Comparison of ENCODE assay signal across 13 cellular contexts in genomic region chr5:52760695-52761366, GRCh38. TPM values are rescaled to one million over a fixed set of nuclear protein-coding genes. Genes with fewer than 3 reads are reported as not detected.
DNase-seq lines count a peak whose midpoint lies in the region; ATAC-seq lines count a peak whose summit lies in the region.
"Had no signal": no experiment of that assay in that cellular context is flagged by ENCODE, and none has a peak within 500 bp of the region (broad histone marks: within the 10 kb centered on the region; RNA-seq: fewer than 3 reads in every experiment).

No MANE protein-coding gene starts in this region.

- H3K27me3 Mint-ChIP-seq in activated naive CD4-positive, alpha-beta T cell treated with anti-CD3 and anti-CD28 coated beads for 36 hours (ENCODE audit: low read depth): no peaks in the 10 kb centered on the region
- no peaks in the 10 kb centered on the region for H3K27me3 Mint-ChIP-seq in activated naive CD4-positive, alpha-beta T cell treated with anti-CD3 and anti-CD28 coated beads, Interleukin-2, amount 10 ng/mL, durations not matched to agents 7 days and 5 days
- H3K27me3 Mint-ChIP-seq in activated naive CD4-positive, alpha-beta T cell treated with anti-CD3 and anti-CD28 coated beads, Interleukin-2, amount 50 U/mL, for 24 hours: no peaks in the 10 kb centered on the region
- no peaks in the 10 kb centered on the region for H3K27me3 Mint-ChIP-seq in stimulated activated naive CD8-positive, alpha-beta T cell treated with anti-CD3 and anti-CD28 coated beads, Interleukin-15, Interleukin-2, amounts not matched to agents 100 ng/mL and 50 ng/mL, for 24 hours
- H3K27me3 Mint-ChIP-seq: dendritic cell treated with granulocyte-macrophage colony-stimulating factor and Interleukin-4, amounts not matched to agents 40 ng/mL and 50 ng/mL, for 4 days; memory B cell had no signal

- peaks cover 16% of the 10 kb centered on the region for H3K4me1 Mint-ChIP-seq in activated naive CD4-positive, alpha-beta T cell treated with anti-CD3 and anti-CD28 coated beads for 36 hours (ENCODE audit: low read depth)
- H3K4me1 Mint-ChIP-seq in activated naive CD4-positive, alpha-beta T cell treated with anti-CD3 and anti-CD28 coated beads, Interleukin-2, amount 10 ng/mL, durations not matched to agents 7 days and 5 days: no peaks in the 10 kb centered on the region
- peaks cover 33% of the 10 kb centered on the region for H3K4me1 Mint-ChIP-seq in activated naive CD4-positive, alpha-beta T cell treated with anti-CD3 and anti-CD28 coated beads, Interleukin-2, amount 50 U/mL, for 24 hours
- H3K4me1 Mint-ChIP-seq in stimulated activated naive CD8-positive, alpha-beta T cell treated with anti-CD3 and anti-CD28 coated beads, Interleukin-15, Interleukin-2, amounts not matched to agents 100 ng/mL and 50 ng/mL, for 24 hours (ENCODE audit: low read depth): peaks cover 32% of the 10 kb centered on the region
- H3K4me1 Mint-ChIP-seq: memory B cell had no signal

- intact Hi-C loops in activated naive CD4-positive, alpha-beta T cell treated with anti-CD3 and anti-CD28 coated beads for 36 hours (cut with micrococcal nuclease): loop anchor here (1.0 kb wide), 4 partner anchors 10 to 36 kb away; no protein-coding TSS in a partner anchor

- CTCF ChIA-PET in activated naive CD4-positive, alpha-beta T cell treated with anti-CD3 and anti-CD28 coated beads for 36 hours (lab: Charles Lee): interaction anchor here (0.9 kb wide), 1 partner anchor 21 kb away, joined by 4 read pairs; no protein-coding TSS in a partner anchor
- CTCF ChIA-PET in activated naive CD4-positive, alpha-beta T cell treated with anti-CD3 and anti-CD28 coated beads, Interleukin-2, amount 10 ng/mL, durations not matched to agents 7 days and 5 days (lab: Charles Lee): no interaction called here

- ATAC-seq in HG02870 (IDR thresholded peaks at IDR 0.05; ENCODE audit: unreplicated experiment): peak; percentile 78

- H3K4me3 Mint-ChIP-seq in activated naive CD4-positive, alpha-beta T cell treated with anti-CD3 and anti-CD28 coated beads for 36 hours: no peak overlapping the region
- H3K4me3 Mint-ChIP-seq in activated naive CD4-positive, alpha-beta T cell treated with anti-CD3 and anti-CD28 coated beads, Interleukin-2, amount 10 ng/mL, durations not matched to agents 7 days and 5 days: no peak overlapping the region
- no peak overlapping the region for H3K4me3 Mint-ChIP-seq in activated naive CD4-positive, alpha-beta T cell treated with anti-CD3 and anti-CD28 coated beads, Interleukin-2, amount 50 U/mL, for 24 hours
- no peak overlapping the region for H3K4me3 Mint-ChIP-seq in stimulated activated naive CD8-positive, alpha-beta T cell treated with anti-CD3 and anti-CD28 coated beads, Interleukin-15, Interleukin-2, amounts not matched to agents 100 ng/mL and 50 ng/mL, for 24 hours
- H3K4me3 Mint-ChIP-seq: dendritic cell treated with granulocyte-macrophage colony-stimulating factor and Interleukin-4, amounts not matched to agents 40 ng/mL and 50 ng/mL, for 4 days; memory B cell had no signal

- no peak overlapping the region for H3K27ac Mint-ChIP-seq in activated naive CD4-positive, alpha-beta T cell treated with anti-CD3 and anti-CD28 coated beads for 36 hours
- no peak overlapping the region for H3K27ac Mint-ChIP-seq in activated naive CD4-positive, alpha-beta T cell treated with anti-CD3 and anti-CD28 coated beads, Interleukin-2, amount 10 ng/mL, durations not matched to agents 7 days and 5 days
- peak overlapping the region; percentile 36 for H3K27ac Mint-ChIP-seq in activated naive CD4-positive, alpha-beta T cell treated with anti-CD3 and anti-CD28 coated beads, Interleukin-2, amount 50 U/mL, for 24 hours
- peak overlapping the region; percentile 10 for H3K27ac Mint-ChIP-seq in stimulated activated naive CD8-positive, alpha-beta T cell treated with anti-CD3 and anti-CD28 coated beads, Interleukin-15, Interleukin-2, amounts not matched to agents 100 ng/mL and 50 ng/mL, for 24 hours
- H3K27ac Mint-ChIP-seq: dendritic cell treated with granulocyte-macrophage colony-stimulating factor and Interleukin-4, amounts not matched to agents 40 ng/mL and 50 ng/mL, for 4 days; memory B cell had no signal

- peaks cover 11% of the 10 kb centered on the region for H3K9me3 Mint-ChIP-seq in activated naive CD4-positive, alpha-beta T cell treated with anti-CD3 and anti-CD28 coated beads for 36 hours
- peaks cover 2% of the 10 kb centered on the region for H3K9me3 Mint-ChIP-seq in activated naive CD4-positive, alpha-beta T cell treated with anti-CD3 and anti-CD28 coated beads, Interleukin-2, amount 10 ng/mL, durations not matched to agents 7 days and 5 days
- peaks cover 10% of the 10 kb centered on the region for H3K9me3 Mint-ChIP-seq in activated naive CD4-positive, alpha-beta T cell treated with anti-CD3 and anti-CD28 coated beads, Interleukin-2, amount 50 U/mL, for 24 hours
- peaks cover 17% of the 10 kb centered on the region for H3K9me3 Mint-ChIP-seq in stimulated activated naive CD8-positive, alpha-beta T cell treated with anti-CD3 and anti-CD28 coated beads, Interleukin-15, Interleukin-2, amounts not matched to agents 100 ng/mL and 50 ng/mL, for 24 hours
- H3K9me3 Mint-ChIP-seq: dendritic cell treated with granulocyte-macrophage colony-stimulating factor and Interleukin-4, amounts not matched to agents 40 ng/mL and 50 ng/mL, for 4 days; memory B cell had no signal

- peaks cover 1% of the 10 kb centered on the region for H3K36me3 Mint-ChIP-seq in activated naive CD4-positive, alpha-beta T cell treated with anti-CD3 and anti-CD28 coated beads for 36 hours (ENCODE audit: low read depth)
- no peaks in the 10 kb centered on the region for H3K36me3 Mint-ChIP-seq in activated naive CD4-positive, alpha-beta T cell treated with anti-CD3 and anti-CD28 coated beads, Interleukin-2, amount 10 ng/mL, durations not matched to agents 7 days and 5 days
- peaks cover 1% of the 10 kb centered on the region for H3K36me3 Mint-ChIP-seq in activated naive CD4-positive, alpha-beta T cell treated with anti-CD3 and anti-CD28 coated beads, Interleukin-2, amount 50 U/mL, for 24 hours
- H3K36me3 Mint-ChIP-seq in stimulated activated naive CD8-positive, alpha-beta T cell treated with anti-CD3 and anti-CD28 coated beads, Interleukin-15, Interleukin-2, amounts not matched to agents 100 ng/mL and 50 ng/mL, for 24 hours (ENCODE audit: low read depth): peaks cover 4% of the 10 kb centered on the region
- H3K36me3 Mint-ChIP-seq: memory B cell had no signal

- peak; percentile 70 for DNase-seq in activated naive CD4-positive, alpha-beta T cell treated with anti-CD3 and anti-CD28 coated beads for 36 hours
- no peak for DNase-seq in activated naive CD4-positive, alpha-beta T cell treated with anti-CD3 and anti-CD28 coated beads, Interleukin-2, amount 10 ng/mL, durations not matched to agents 7 days and 5 days
- DNase-seq in NK-92 treated with Interleukin-12 subunit alpha and Interleukin-12 subunit beta, amount 100 ng/mL, for 24 hours (lab: John Stamatoyannopoulos, UW): no peak
- no peak for DNase-seq in EL
- no peak for DNase-seq in NCI-H146 treated with DMSO at 0.1 percent for 48 hours (lab: John Stamatoyannopoulos, UW; ENCODE audit: unreplicated experiment)
- DNase-seq: activated CD8-positive, alpha-beta memory T cell treated with anti-CD3 and anti-CD28 coated beads for 24 hours; anterior cingulate cortex; occipital lobe had no signal

RNA-seq across cellular contexts. Expression of gene ITGA1, which starts 26.9 kb away (rescaled TPM):
- 1 to 10 TPM in 1 of 2 experiments, under 1 TPM in 1; 0.69 to 1.2 TPM for total RNA-seq in activated naive CD4-positive, alpha-beta T cell treated with anti-CD3 and anti-CD28 coated beads for 36 hours

RNA-seq across cellular contexts. Expression of gene PELO, which starts 26.9 kb away (rescaled TPM):
- total RNA-seq in activated naive CD4-positive, alpha-beta T cell treated with anti-CD3 and anti-CD28 coated beads for 36 hours: 10 to 100 TPM; 11.4 to 12.8 TPM

Comparison
In these comparisons a context has a peak if more than half of its experiments do, and no peak if none do; other contexts are left out.
1. H3K27ac Mint-ChIP-seq: peak in activated naive CD4-positive, alpha-beta T cell treated with anti-CD3 and anti-CD28 coated beads, Interleukin-2, amount 50 U/mL, for 24 hours (single experiment) and stimulated activated naive CD8-positive, alpha-beta T cell treated with anti-CD3 and anti-CD28 coated beads, Interleukin-15, Interleukin-2, amounts not matched to agents 100 ng/mL and 50 ng/mL, for 24 hours (single experiment); none in activated naive CD4-positive, alpha-beta T cell treated with anti-CD3 and anti-CD28 coated beads for 36 hours (single experiment) and activated naive CD4-positive, alpha-beta T cell treated with anti-CD3 and anti-CD28 coated beads, Interleukin-2, amount 10 ng/mL, durations not matched to agents 7 days and 5 days (single experiment).